In the genomic region with DNA sequence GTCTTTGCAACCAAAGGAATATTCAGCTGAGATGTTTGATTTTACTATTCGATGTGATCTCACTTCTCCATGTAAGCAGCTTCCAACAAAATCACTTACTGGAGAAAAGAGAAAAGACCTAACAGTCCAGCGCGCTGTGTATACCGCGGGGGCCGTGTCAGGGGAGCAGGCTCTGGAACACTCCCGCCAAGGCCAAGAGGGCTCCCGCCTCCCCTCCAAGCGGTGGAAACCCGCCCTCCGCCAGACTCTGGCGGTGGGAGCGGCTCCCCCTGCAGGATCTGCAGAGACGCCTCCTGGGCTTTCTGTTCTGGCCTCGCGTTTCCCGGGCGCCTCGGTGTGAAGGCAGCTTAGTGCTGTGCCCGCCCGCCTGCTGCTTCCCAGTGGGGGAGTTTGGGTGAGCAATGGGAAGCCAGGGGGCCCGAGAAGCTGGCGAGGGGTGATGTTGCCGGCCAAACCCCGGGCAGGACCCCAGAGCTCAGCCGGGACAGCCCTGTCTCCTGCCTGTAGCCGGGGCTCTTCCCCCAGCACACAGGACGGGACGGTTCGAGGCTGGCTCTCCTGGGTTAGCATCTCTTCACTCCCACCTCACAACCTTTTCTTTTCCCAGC, we compare ENCODE assay signal across 8 cellular contexts. TPM values are rescaled to one million over a fixed set of nuclear protein-coding genes. Genes with fewer than 3 reads are reported as not detected.
DNase-seq lines count a peak whose midpoint lies in the region; ATAC-seq and TF ChIP-seq lines count a peak whose summit lies in the region.

No MANE protein-coding gene starts in this region.

- peak overlapping the region; percentile 95 for H2AFZ ChIP-seq in PC-3 (ENCODE audit: low read length)

- H3K4me3 Mint-ChIP-seq in naive thymus-derived CD4-positive, alpha-beta T cell = peak overlapping the region in 9 of 10 donors; percentile 5 to 61 (median 48)

- H4K20me1 ChIP-seq in DOHH2 (ENCODE audit: control insufficient read depth, insufficient read depth, low read depth, low read length) = no peaks in the 10 kb centered on the region
- no peaks in the 10 kb centered on the region for H4K20me1 ChIP-seq in PC-3 (ENCODE audit: low read length)

- no peak overlapping the region for H3K27ac ChIP-seq in DOHH2 (ENCODE audit: low read depth, low read length)
- no peak overlapping the region for H3K27ac ChIP-seq in PC-3 (ENCODE audit: low read length)
- H3K27ac ChIP-seq in naive thymus-derived CD4-positive, alpha-beta T cell (ENCODE audit: low read depth, low read length) = no peak overlapping the region

- H3K27ac Mint-ChIP-seq in naive thymus-derived CD4-positive, alpha-beta T cell = no peak overlapping the region

- H3K4me3 ChIP-seq in DOHH2 (ENCODE audit: low read length) (peak overlapping the region; percentile 29; the same call in 1 of the 2 replicates), PC-3 (ENCODE audit: low read length) (peak overlapping the region; percentile 59)
- no peak overlapping the region for H3K4me3 ChIP-seq in naive thymus-derived CD4-positive, alpha-beta T cell (ENCODE audit: low read length)

- DNase-seq in HT-29 (ENCODE audit: low spot score) (peak; percentile 78), PC-3 (peak; percentile 87), fibroblast of gingiva (ENCODE audit: low read depth) (peak; percentile 61)
- DNase-seq in activated T-cell treated with anti-CD3 and anti-CD28 coated beads, Interleukin-2, amount 50 U/mL, for 48 hours = peak; percentile 77 to 79
- DNase-seq in naive thymus-derived CD4-positive, alpha-beta T cell = peak; percentile 30 to 69 (median 52)
- DNase-seq in stimulated activated CD8-positive, alpha-beta memory T cell treated with anti-CD3 and anti-CD28 coated beads, Interleukin-7, amount 100 ng/mL, for 4 hours (ENCODE audit: low read depth in 2 of 2) = peak; percentile 32 to 54

- H3K27me3 Mint-ChIP-seq in naive thymus-derived CD4-positive, alpha-beta T cell = peaks cover 55 to 86% (median 60%) of the 10 kb centered on the region in 5 donors

- H3K4me1 Mint-ChIP-seq in naive thymus-derived CD4-positive, alpha-beta T cell = peaks cover 16 to 26% (median 23%) of the 10 kb centered on the region in 7 donors

- H3K27me3 ChIP-seq in DOHH2 (ENCODE audit: control insufficient read depth, low read length) (peaks cover 48% of the 10 kb centered on the region), PC-3 (ENCODE audit: low read length) (no peaks in the 10 kb centered on the region)
- peaks cover 9 to 15% of the 10 kb centered on the region in 2 donors for H3K27me3 ChIP-seq in naive thymus-derived CD4-positive, alpha-beta T cell (ENCODE audit: control insufficient read depth in 2 of 2, insufficient read depth in 2 of 2, low read length in 2 of 2)

- H3K36me3 ChIP-seq in DOHH2 (ENCODE audit: control insufficient read depth, low read length) = no peaks in the 10 kb centered on the region
- no peaks in the 10 kb centered on the region for H3K36me3 ChIP-seq in PC-3 (ENCODE audit: low read depth, low read length)
- no peaks in the 10 kb centered on the region for H3K36me3 ChIP-seq in naive thymus-derived CD4-positive, alpha-beta T cell (ENCODE audit: control insufficient read depth in 2 of 3, insufficient read depth in 3 of 3, low read length in 3 of 3)

- H3F3A ChIP-seq in DOHH2 (ENCODE audit: control insufficient read depth, insufficient read depth) = no peaks in the 10 kb centered on the region
- H3F3A ChIP-seq in PC-3 (ENCODE audit: low read length, unreplicated experiment) = no peaks in the 10 kb centered on the region

- peak overlapping the region; percentile 23; the same call in 1 of the 2 replicates for H3K9ac ChIP-seq in PC-3 (ENCODE audit: low read length)

- POLR2A ChIA-PET in PC-3 (lab: Charles Lee; ENCODE audit: unreplicated experiment) = interaction anchor here (0.6 kb wide), 1 partner anchor 1110 kb away, joined by 3 read pairs; no protein-coding TSS in a partner anchor
- POLR2A ChIA-PET in naive thymus-derived CD4-positive, alpha-beta T cell (lab: Charles Lee) = interaction anchor here (1.6 to 2.1 kb wide), 2 partner anchors 64 to 66 kb away, joined by 5 to 6 read pairs; partner anchors contain the start of gene BAHD1

- CTCF ChIA-PET in PC-3 (lab: Charles Lee) = interaction anchor here (0.9 to 1.3 kb wide), 3 partner anchors 36 to 67 kb away, joined by 3 read pairs; partner anchors contain the start of gene BAHD1
- CTCF ChIA-PET in naive thymus-derived CD4-positive, alpha-beta T cell (lab: Charles Lee) = interaction anchor here (0.6 to 3.0 kb wide), 9 partner anchors 23 to 205 kb away, joined by 3 to 14 read pairs (median 4); partner anchors contain the start of gene BAHD1

- H3K4me2 ChIP-seq in DOHH2 (ENCODE audit: low read length) (peak overlapping the region; percentile 43), PC-3 (ENCODE audit: low read length) (peak overlapping the region; percentile 84)

- peak; percentile 91 for ATAC-seq in PC-3
- ATAC-seq in naive thymus-derived CD4-positive, alpha-beta T cell = peak; percentile 83
- no peak for ATAC-seq in GM21367 (IDR thresholded peaks at IDR 0.05; ENCODE audit: unreplicated experiment)

- H3K79me2 ChIP-seq in DOHH2 (ENCODE audit: control insufficient read depth, low read length) (no peaks in the 10 kb centered on the region), PC-3 (ENCODE audit: low read length) (no peaks in the 10 kb centered on the region)

- peaks cover 0 to 2% (median 0%) of the 10 kb centered on the region in 11 donors for H3K9me3 Mint-ChIP-seq in naive thymus-derived CD4-positive, alpha-beta T cell

- H3K9me3 ChIP-seq in DOHH2 (ENCODE audit: control insufficient read depth, insufficient read depth, low read length) (no peaks in the 10 kb centered on the region), PC-3 (ENCODE audit: low read length) (no peaks in the 10 kb centered on the region)
- H3K9me3 ChIP-seq in naive thymus-derived CD4-positive, alpha-beta T cell (ENCODE audit: control insufficient read depth in 2 of 3, low read length in 3 of 3) = no peaks in the 10 kb centered on the region

- H3K4me1 ChIP-seq in DOHH2 (ENCODE audit: control insufficient read depth, low read length) (peaks cover 21% of the 10 kb centered on the region), PC-3 (ENCODE audit: insufficient read depth, low read length) (peaks cover 13% of the 10 kb centered on the region)
- H3K4me1 ChIP-seq in naive thymus-derived CD4-positive, alpha-beta T cell (ENCODE audit: control insufficient read depth in 2 of 2, insufficient read depth in 2 of 2, low read length in 2 of 2) = peaks cover 0 to 11% of the 10 kb centered on the region in 2 donors

- TF ChIP-seq CTCF in DOHH2 (IDR thresholded peaks at IDR 0.05; ENCODE audit: low read depth, low read length, poor library complexity, severe bottlenecking) (peak; percentile 71), PC-3 (conservative IDR thresholded peaks at IDR 0.05; ENCODE audit: low read depth, low read length) (peak; percentile 77)

- intact Hi-C loops in PC-3 (cut with micrococcal nuclease) = loop anchor here (2.0 to 10.0 kb wide), 2 partner anchors 36 to 162 kb away; partner anchors contain the start of genes CCDC9B and CHST14
- intact Hi-C loops in naive thymus-derived CD4-positive, alpha-beta T cell (cut with micrococcal nuclease) = loop anchor here (1.0 to 5.0 kb wide), 5 partner anchors 37 to 163 kb away; partner anchors contain the start of gene CHST14 (in 1 of the 2)

- BruUV-seq in PC-3 (replicated peaks; lab: Mats Ljungman, UMichigan) = no TSS peak

- H3K9me2 ChIP-seq in DOHH2 (replicated peaks; ENCODE audit: control insufficient read depth, low read length) (no peaks in the 10 kb centered on the region), PC-3 (replicated peaks; ENCODE audit: low read length) (no peaks in the 10 kb centered on the region)

- peaks cover 0 to under 1% (median 0%) of the 10 kb centered on the region in 5 donors for H3K36me3 Mint-ChIP-seq in naive thymus-derived CD4-positive, alpha-beta T cell

RNA-seq across cellular contexts. Expression of gene CHST14, which starts 36.3 kb away (rescaled TPM):
- 8.6 and 9.0 TPM in 2 replicates for total RNA-seq in HT-29 (2014; rRNA removed; shearing (Covaris generic))
- 12.2 and 13.0 TPM in 2 replicates for total RNA-seq in PC-3 (2014; rRNA removed)
- total RNA-seq in naive thymus-derived CD4-positive, alpha-beta T cell = 10 to 100 TPM in 3 of 5 experiments, 1 to 10 TPM in 2; 7.3 to 12.5 (median 10.8) TPM
- polyA plus RNA-seq in naive thymus-derived CD4-positive, alpha-beta T cell = 1 to 10 TPM in 1 of 2 donors, under 1 TPM in 1; 0.83 to 1.4 TPM

RNA-seq across cellular contexts. Expression of gene CCDC32, which starts 57.8 kb away (rescaled TPM):
- 19.6 and 21.7 TPM in 2 replicates for total RNA-seq in HT-29 (2014; rRNA removed; shearing (Covaris generic))
- total RNA-seq in PC-3 (2014; rRNA removed) = 16.1 and 19.9 TPM in 2 replicates
- total RNA-seq in naive thymus-derived CD4-positive, alpha-beta T cell = 10 to 100 TPM; 22.4 to 37.3 (median 33.3) TPM
- polyA plus RNA-seq in naive thymus-derived CD4-positive, alpha-beta T cell = 10 to 100 TPM; 37.5 to 44.8 TPM
